In the genomic region with DNA sequence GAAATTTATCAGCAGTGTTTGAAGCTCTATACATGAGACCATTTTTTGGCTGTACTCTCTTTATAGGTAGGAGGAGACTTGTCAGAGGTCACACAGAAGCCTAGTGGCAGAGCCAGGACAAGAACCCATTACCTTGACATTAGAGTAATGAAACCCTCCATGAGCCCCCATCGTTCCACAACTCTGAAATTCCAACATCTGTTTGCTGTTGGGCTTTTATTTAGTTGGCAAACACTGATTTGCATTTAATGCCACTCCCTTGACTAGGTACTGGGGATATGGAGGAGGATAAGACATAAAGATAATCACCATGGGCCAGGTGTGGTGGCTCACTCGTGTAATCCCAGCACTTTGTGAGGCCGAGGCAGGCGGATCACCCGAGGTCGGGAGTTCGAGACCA, we compare ENCODE assay signal across 21 cellular contexts. TPM values are rescaled to one million over a fixed set of nuclear protein-coding genes. Genes with fewer than 3 reads are reported as not detected.
DNase-seq lines count a peak whose midpoint lies in the region; ATAC-seq and TF ChIP-seq lines count a peak whose summit lies in the region.
"Had no signal": no experiment of that assay in that cellular context is flagged by ENCODE, and none has a peak within 500 bp of the region (broad histone marks: within the 10 kb centered on the region; RNA-seq: fewer than 3 reads in every experiment).

No MANE protein-coding gene starts in this region.

- H3K4me1 ChIP-seq in left ventricle myocardium inferior (peaks cover 43% of the 10 kb centered on the region), OCI-LY7 (ENCODE audit: insufficient read depth, low read length, poor library complexity, severe bottlenecking) (peaks cover 90% of the 10 kb centered on the region), trophoblast cell (ENCODE audit: control insufficient read depth in 1 of 2, insufficient read depth in 2 of 2, low read length in 2 of 2) (peaks cover 3 to 5% of the 10 kb centered on the region in 2 experiments)
- H3K4me1 ChIP-seq: colonic mucosa had no signal

- no peak overlapping the region for H3K4ac ChIP-seq in trophoblast cell (ENCODE audit: low read depth, low read length)

- no CpG with 5 or more reads among the region's 7 CpGs for WGBS in trophoblast cell (ENCODE audit: extremely low coverage, insufficient coverage, insufficient read length)

- H2BK5ac ChIP-seq in trophoblast cell (ENCODE audit: low read depth, low read length, poor library complexity) = no peak overlapping the region

- no peaks in the 10 kb centered on the region for H3K27me3 Mint-ChIP-seq in mesothelial cell of epicardium (ENCODE audit: low read depth)
- H3K27me3 Mint-ChIP-seq: T-helper 17 cell had no signal

- H3K36me3 Mint-ChIP-seq in mesothelial cell of epicardium = peaks cover 1% of the 10 kb centered on the region

- H3K4me3 Mint-ChIP-seq in mesothelial cell of epicardium = no peak overlapping the region

- H3K4me3 ChIP-seq in left ventricle myocardium inferior = peak overlapping the region; percentile 78
- H3K4me3 ChIP-seq in OCI-LY7 (ENCODE audit: low read depth, low read length, poor library complexity, severe bottlenecking) = no peak overlapping the region
- no peak overlapping the region for H3K4me3 ChIP-seq in trophoblast cell (ENCODE audit: low read depth, low read length)

- no peak overlapping the region for H3K9ac ChIP-seq in trophoblast cell (ENCODE audit: low read length)

- no peaks in the 10 kb centered on the region for H3K27me3 ChIP-seq in left ventricle myocardium inferior (ENCODE audit: low read depth)
- H3K27me3 ChIP-seq in trophoblast cell (ENCODE audit: insufficient read depth, low read length) = no peaks in the 10 kb centered on the region
- H3K27me3 ChIP-seq: colonic mucosa, left lung, sigmoid colon, SJCRH30, testis had no signal

- H3K79me2 ChIP-seq in OCI-LY7 (ENCODE audit: insufficient read depth, low read depth, low read length) (peaks cover 13% of the 10 kb centered on the region; the same call in 1 of the 2 replicates), trophoblast cell (ENCODE audit: control insufficient read depth, insufficient read depth, low read length, poor library complexity) (peaks cover 4% of the 10 kb centered on the region)

- H3K27ac ChIP-seq in left ventricle myocardium inferior (replicated peaks) (peak overlapping the region; percentile 97), OCI-LY7 (ENCODE audit: low read depth, low read length, poor library complexity, severe bottlenecking) (peak overlapping the region; percentile 13), trophoblast cell (ENCODE audit: low read depth, low read length) (no peak overlapping the region)
- H3K27ac ChIP-seq: SJCRH30 had no signal

- no peak overlapping the region for H3K14ac ChIP-seq in trophoblast cell (ENCODE audit: low read length)

- H2BK120ac ChIP-seq in trophoblast cell (ENCODE audit: insufficient read depth, low read length, poor library complexity) = no peak overlapping the region

- no peak overlapping the region for H4K91ac ChIP-seq in trophoblast cell (ENCODE audit: low read depth, low read length)

- H3K9me2 ChIP-seq in OCI-LY7 (ENCODE audit: insufficient read depth, low read length) = no peaks in the 10 kb centered on the region

- H3K23ac ChIP-seq in trophoblast cell (ENCODE audit: low read length) = no peak overlapping the region

- CTCF ChIA-PET in OCI-LY7 (lab: Charles Lee; ENCODE audit: unreplicated experiment) = no interaction called here

- H2AFZ ChIP-seq in OCI-LY7 (ENCODE audit: low read length) (no peak overlapping the region), trophoblast cell (ENCODE audit: insufficient read depth, low read length, poor library complexity) (no peak overlapping the region)

- no peak overlapping the region for H4K8ac ChIP-seq in trophoblast cell (ENCODE audit: low read depth, low read length)

- DNase-seq in left ventricle myocardium inferior (no peak), left ventricle myocardium superior (no peak), OCI-LY7 (ENCODE audit: low spot score) (no peak), mesothelial cell of epicardium (ENCODE audit: low spot score in 2 of 2, unreplicated experiment in 2 of 2) (no peak), HuH-7.5 (ENCODE audit: low spot score) (no peak), putamen (ENCODE audit: low spot score) (no peak), trophoblast cell (no peak)
- DNase-seq: activated CD4-positive, alpha-beta T cell treated with anti-CD3 and anti-CD28 coated beads, Interleukin-2, amount 50 U/mL, for 4 hours; activated T-cell treated with anti-CD3 and anti-CD28 coated beads for 4 hours; colonic mucosa; DMS79; GOT3; left lung; MV-4-11; NCI-H1694 treated with DMSO at 0.1 percent for 48 hours; NCI-H82; occipital lobe; sigmoid colon; SJCRH30; T-helper 17 cell; testis had no signal

- no peaks in the 10 kb centered on the region for H3K36me3 ChIP-seq in left ventricle myocardium inferior
- H3K36me3 ChIP-seq in OCI-LY7 (ENCODE audit: insufficient read depth, low read length) = peaks cover 14% of the 10 kb centered on the region; the same call in 1 of the 2 replicates
- peaks cover 3 to 4% of the 10 kb centered on the region in 2 experiments for H3K36me3 ChIP-seq in trophoblast cell (ENCODE audit: control insufficient read depth in 1 of 2, insufficient read depth in 2 of 2, low read length in 2 of 2)
- H3K36me3 ChIP-seq: colonic mucosa had no signal

- no peak overlapping the region for H4K12ac ChIP-seq in trophoblast cell (ENCODE audit: low read depth, low read length)

- TF ChIP-seq CTCF in left ventricle myocardium inferior (IDR thresholded peaks at IDR 0.05; ENCODE audit: borderline replicate concordance) = no peak
- 0 out of 2 replicates have a peak, but pooled peaks have one; percentile 11 for TF ChIP-seq CTCF in OCI-LY7 (conservative IDR thresholded peaks at IDR 0.05; ENCODE audit: low read length)
- no peak for TF ChIP-seq CTCF in mesothelial cell of epicardium (IDR thresholded peaks at IDR 0.05; ENCODE audit: unreplicated experiment)

- no peaks in the 10 kb centered on the region for H4K20me1 ChIP-seq in OCI-LY7 (ENCODE audit: insufficient read depth, low read length)

- H3K4me2 ChIP-seq in OCI-LY7 (ENCODE audit: low read length) = peak overlapping the region; percentile 82
- no peak overlapping the region for H3K4me2 ChIP-seq in trophoblast cell (ENCODE audit: low read length)

- intact Hi-C loops in left ventricle myocardium inferior (cut with micrococcal nuclease) = no loop called here
- intact Hi-C loops in left ventricle myocardium superior (cut with micrococcal nuclease) = no loop called here
- intact Hi-C loops in OCI-LY7 (cut with micrococcal nuclease; ENCODE audit: unreplicated experiment) = loop anchor here (10.0 kb wide), 1 partner anchor 141 kb away; a partner anchor contains a TSS

- H3K4me1 Mint-ChIP-seq in mesothelial cell of epicardium = peaks cover 42% of the 10 kb centered on the region

- H2AK5ac ChIP-seq in trophoblast cell (ENCODE audit: low read length) = no peak overlapping the region

- POLR2A ChIA-PET in OCI-LY7 (lab: Charles Lee) = no interaction called here

- ATAC-seq in left ventricle myocardium superior = no peak
- ATAC-seq: left lung, T-helper 17 cell had no signal

- peak overlapping the region; percentile 41 for H3K27ac Mint-ChIP-seq in mesothelial cell of epicardium

- no peak overlapping the region for H3K18ac ChIP-seq in trophoblast cell (ENCODE audit: low read length)

- no peaks in the 10 kb centered on the region for H3K9me3 ChIP-seq in left ventricle myocardium inferior (replicated peaks)
- H3K9me3 ChIP-seq in OCI-LY7 (ENCODE audit: low read length) = no peaks in the 10 kb centered on the region
- no peaks in the 10 kb centered on the region for H3K9me3 ChIP-seq in trophoblast cell (ENCODE audit: insufficient read depth, low read depth, low read length)
- H3K9me3 ChIP-seq: colonic mucosa, left lung, sigmoid colon, SJCRH30, testis had no signal

- H3K79me1 ChIP-seq in trophoblast cell (ENCODE audit: low read length) = peaks cover 7% of the 10 kb centered on the region

- no peak overlapping the region for H2BK12ac ChIP-seq in trophoblast cell (ENCODE audit: low read length)

- H3K9me3 Mint-ChIP-seq in mesothelial cell of epicardium = no peaks in the 10 kb centered on the region

- BruUV-seq in OCI-LY7 (replicated peaks; lab: Mats Ljungman, UMichigan) = no TSS peak

RNA-seq across cellular contexts. Expression of a gene that starts 1.6 kb away (rescaled TPM):
- total RNA-seq in left ventricle myocardium inferior (17.2 TPM), left ventricle myocardium superior (18.6 TPM), OCI-LY7 (2022) (78.7 and 103 TPM in 2 replicates), mesothelial cell of epicardium (51.1 to 54.8 TPM (median 51.9 TPM) in 3 replicates)
- 91.4 and 105 TPM in 2 replicates for total RNA-seq in OCI-LY7 (2014; rRNA removed; shearing (Covaris generic))
- 29.0 and 32.1 TPM in 2 replicates for polyA plus RNA-seq in trophoblast cell (2013)

RNA-seq across cellular contexts. Expression of a gene that starts 1.7 kb away (rescaled TPM):
- total RNA-seq in left ventricle myocardium inferior (253 TPM), left ventricle myocardium superior (297 TPM), OCI-LY7 (2022) (0.63 and 0.70 TPM in 2 replicates), mesothelial cell of epicardium (0.73 to 1.8 TPM (median 1.3 TPM) in 3 replicates)
- total RNA-seq in OCI-LY7 (2014; rRNA removed; shearing (Covaris generic)) = 0.08 and 0.79 TPM in 2 replicates
- 0.14 and 0.19 TPM in 2 replicates for polyA plus RNA-seq in trophoblast cell (2013)

Comparison
In these comparisons a context has a peak if more than half of its experiments do, and no peak if none do; other contexts are left out.
1. RNA of a gene that starts 1.7 kb away (total RNA-seq): 297 TPM in left ventricle myocardium superior (single experiment) and 253 TPM in left ventricle myocardium inferior (single experiment); 0.73 to 1.8 TPM in mesothelial cell of epicardium and 0.08 to 0.79 TPM in OCI-LY7; every median in the first group is over 10 times any median in the second.